ENCODE assay signal across 15 cellular contexts in genomic region chr14:90775441-90775840, GRCh38. TPM values are rescaled to one million over a fixed set of nuclear protein-coding genes. Genes with fewer than 3 reads are reported as not detected.
DNase-seq lines count a peak whose midpoint lies in the region; TF ChIP-seq lines count a peak whose summit lies in the region.
"Had no signal": no experiment of that assay in that cellular context is flagged by ENCODE, and none has a peak within 500 bp of the region (broad histone marks: within the 10 kb centered on the region; RNA-seq: fewer than 3 reads in every experiment).

No MANE protein-coding gene starts in this region.

- H3K4me3 ChIP-seq in WERI-Rb-1 (ENCODE audit: low read depth, low read length) (no peak overlapping the region), endodermal cell (ENCODE audit: low read length) (no peak overlapping the region), thyroid gland (replicated peaks in 1 of 3) (no peak overlapping the region), tibial nerve (no peak overlapping the region)
- H3K4me3 ChIP-seq: GM23338 had no signal

- no peaks in the 10 kb centered on the region for H3K27me3 Mint-ChIP-seq in endodermal cell (ENCODE audit: insufficient read depth)
- H3K27me3 Mint-ChIP-seq: CD4-positive, alpha-beta memory T cell had no signal

- no peak for TF ChIP-seq POLR2A in thyroid gland (IDR thresholded peaks at IDR 0.05)
- TF ChIP-seq POLR2A in tibial nerve (IDR thresholded peaks at IDR 0.05), result no peak

- no peaks in the 10 kb centered on the region for H3K27me3 ChIP-seq in WERI-Rb-1 (ENCODE audit: insufficient read depth, low read depth, severe bottlenecking)
- H3K27me3 ChIP-seq in endodermal cell (ENCODE audit: control insufficient read depth, insufficient read depth, low read length, poor library complexity, severe bottlenecking), result no peaks in the 10 kb centered on the region
- H3K27me3 ChIP-seq in thyroid gland, result no peaks in the 10 kb centered on the region
- H3K27me3 ChIP-seq in tibial nerve, result no peaks in the 10 kb centered on the region

- 75 to 97% methylated on average over 4 of the region's 4 CpGs for WGBS in endodermal cell (ENCODE audit: insufficient coverage in 1 of 2, insufficient read length in 1 of 2), 2 experiments
- 94 to 96% methylated on average over 4 of the region's 4 CpGs for WGBS in thyroid gland, 2 donors
- 88 to 94% methylated on average over 4 of the region's 4 CpGs for WGBS in tibial nerve, 2 donors

- intact Hi-C loops in thyroid gland (cut with DNase I), result no loop called here

- peaks cover 4% of the 10 kb centered on the region for H3K4me1 Mint-ChIP-seq in endodermal cell
- H3K4me1 Mint-ChIP-seq: CD4-positive, alpha-beta memory T cell; GM23338; H9 had no signal

- peaks cover 19% of the 10 kb centered on the region for H3K36me3 Mint-ChIP-seq in endodermal cell (ENCODE audit: low read depth)
- H3K36me3 Mint-ChIP-seq: CD4-positive, alpha-beta memory T cell had no signal

- no peak overlapping the region for H3K9ac ChIP-seq in endodermal cell (ENCODE audit: extremely low read depth, low read length, poor library complexity, severe bottlenecking)

- H3K36me3 ChIP-seq in WERI-Rb-1, result peaks cover 69% of the 10 kb centered on the region
- H3K36me3 ChIP-seq in endodermal cell (ENCODE audit: control insufficient read depth, insufficient read depth, low read length), result no peaks in the 10 kb centered on the region
- H3K36me3 ChIP-seq in thyroid gland, result peaks cover 0 to 1% of the 10 kb centered on the region in 2 donors
- H3K36me3 ChIP-seq in tibial nerve, result peaks cover 0 to 93% (median 0%) of the 10 kb centered on the region in 3 donors

- TF ChIP-seq CTCF in WERI-Rb-1 (IDR thresholded peaks at IDR 0.05; ENCODE audit: low read depth, low read length), result no peak
- TF ChIP-seq CTCF in endodermal cell (conservative IDR thresholded peaks at IDR 0.05), result no peak
- TF ChIP-seq CTCF in thyroid gland (IDR thresholded peaks at IDR 0.05), result no peak
- TF ChIP-seq CTCF in tibial nerve (IDR thresholded peaks at IDR 0.05), result no peak

- TF ChIP-seq EP300 in tibial nerve (IDR thresholded peaks at IDR 0.05), result no peak

- H3K27ac Mint-ChIP-seq in endodermal cell, result no peak overlapping the region
- H3K27ac Mint-ChIP-seq: GM23338, H9 had no signal

- H3K4me1 ChIP-seq in endodermal cell (ENCODE audit: control insufficient read depth, insufficient read depth, low read length) (no peaks in the 10 kb centered on the region), thyroid gland (peaks cover 5 to 10% of the 10 kb centered on the region in 2 donors), tibial nerve (no peaks in the 10 kb centered on the region)

- H3K27ac ChIP-seq in WERI-Rb-1 (peak overlapping the region; percentile 55), endodermal cell (ENCODE audit: low read depth, low read length) (no peak overlapping the region), thyroid gland (peak overlapping the region in 2 of 3 donors; percentile 12 to 74), tibial nerve (no peak overlapping the region)

- DNase-seq in WERI-Rb-1 (no peak), endodermal cell (peak; percentile 12), thyroid gland (no peak), tibial nerve (ENCODE audit: low spot score in 2 of 2) (no peak), NCI-H2171 treated with DMSO at 0.1 percent for 48 hours (lab: John Stamatoyannopoulos, UW) (no peak)
- no peak for DNase-seq in stimulated activated CD4-positive, alpha-beta T cell treated with anti-CD3 and anti-CD28 coated beads, Interleukin-2, amount 100 ng/mL, for 48 hours
- DNase-seq: C1 segment of cervical spinal cord; Calu3; CD4-positive, alpha-beta memory T cell; COR-L47; DMS53; DMS79 treated with DMSO at 0.1 percent for 48 hours; GF-D8; H9 had no signal

- no peaks in the 10 kb centered on the region for H3K9me3 ChIP-seq in WERI-Rb-1 (ENCODE audit: severe bottlenecking)
- H3K9me3 ChIP-seq in endodermal cell (ENCODE audit: control insufficient read depth, low read length), result no peaks in the 10 kb centered on the region
- no peaks in the 10 kb centered on the region for H3K9me3 ChIP-seq in thyroid gland
- H3K9me3 ChIP-seq in tibial nerve, result no peaks in the 10 kb centered on the region

- no peak overlapping the region for H3K4me3 Mint-ChIP-seq in endodermal cell
- H3K4me3 Mint-ChIP-seq: CD4-positive, alpha-beta memory T cell; GM23338; H9 had no signal

- no peaks in the 10 kb centered on the region for H3K9me3 Mint-ChIP-seq in endodermal cell
- H3K9me3 Mint-ChIP-seq: CD4-positive, alpha-beta memory T cell; GM23338; H9 had no signal

RNA-seq across cellular contexts. Expression of gene TTC7B, which starts 40.8 kb away (rescaled TPM):
- total RNA-seq in endodermal cell (10 to 100 TPM; 51.3 to 62.6 TPM), thyroid gland (10 to 100 TPM; 19.1 to 87.6 (median 22.1) TPM), tibial nerve (10 to 100 TPM; 25.9 to 44.1 (median 34.4) TPM)
- 51.1 TPM for polyA plus RNA-seq in endodermal cell (2013, experiment 1 of 2)
- 50.8 TPM for polyA plus RNA-seq in endodermal cell (2013, experiment 2 of 2)

Comparison
In these comparisons a context has a peak if more than half of its experiments do, and no peak if none do; other contexts are left out.
1. H3K27ac ChIP-seq: peak in WERI-Rb-1 (single experiment) and thyroid gland (2 of 3); none in endodermal cell (single experiment) and tibial nerve (0 of 4).